19 cellular contexts compared by ENCODE assay signal in the genomic region with DNA sequence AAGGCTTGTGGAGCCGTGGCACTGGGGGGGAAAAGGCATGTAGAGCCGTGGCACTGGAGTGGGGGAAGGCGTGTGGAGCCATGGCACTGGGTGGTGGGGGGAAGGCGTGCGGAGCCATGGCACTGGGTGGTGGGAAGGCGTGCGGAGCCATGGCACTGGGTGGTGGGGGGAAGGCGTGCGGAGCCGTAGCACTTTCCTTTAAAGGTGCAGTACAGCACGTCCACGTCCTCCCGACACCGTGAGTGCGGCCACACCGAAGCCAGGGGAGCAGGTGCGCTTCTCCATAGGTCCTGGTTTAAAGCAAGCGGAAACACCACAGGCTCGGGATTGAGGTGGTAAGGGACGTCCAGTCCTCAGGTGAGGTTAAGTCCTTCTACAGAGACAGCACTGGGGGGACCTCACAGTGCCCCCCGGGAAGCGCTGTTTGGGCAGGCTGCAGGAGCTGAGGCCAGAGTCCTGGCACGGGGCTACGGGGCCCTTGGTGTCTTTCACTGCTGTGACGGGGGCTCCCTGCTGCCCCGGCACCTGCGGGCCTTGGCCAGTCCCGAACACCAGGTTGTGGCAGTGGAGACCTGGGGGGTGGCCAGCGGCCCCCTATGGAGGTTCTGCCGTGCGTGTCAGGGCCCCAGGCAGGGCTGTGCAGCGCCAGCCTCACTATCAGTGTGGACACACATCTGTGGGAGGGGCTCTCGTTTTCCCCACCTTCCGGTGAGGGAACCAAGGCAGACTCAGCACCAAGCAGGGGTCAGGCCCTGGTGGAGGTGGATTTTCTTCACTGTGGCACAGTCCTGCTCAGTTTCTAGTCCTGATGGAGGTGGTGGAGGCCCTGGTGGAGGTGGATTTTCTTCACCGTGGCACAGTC.
DNase-seq lines count a peak whose midpoint lies in the region; ATAC-seq and TF ChIP-seq lines count a peak whose summit lies in the region.
"Had no signal": no experiment of that assay in that cellular context is flagged by ENCODE, and none has a peak within 500 bp of the region (broad histone marks: within the 10 kb centered on the region; RNA-seq: fewer than 3 reads in every experiment).

No MANE protein-coding gene starts in this region.

- no peak for TF ChIP-seq CTCF in coronary artery (IDR thresholded peaks at IDR 0.05)
- no peak for TF ChIP-seq CTCF in type B pancreatic cell (conservative IDR thresholded peaks at IDR 0.05)

- peaks cover 10% of the 10 kb centered on the region for H3K4me1 Mint-ChIP-seq in type B pancreatic cell (ENCODE audit: unreplicated experiment)
- H3K4me1 Mint-ChIP-seq: CD4-positive, CD25-positive, alpha-beta regulatory T cell had no signal

- no peak overlapping the region for H3K4me3 ChIP-seq in coronary artery
- H3K4me3 ChIP-seq: esophagus squamous epithelium, SK-N-MC had no signal

- intact Hi-C loops in Right ventricle myocardium inferior (cut with DNase I) (no loop called here), left cardiac atrium (cut with DNase I) (no loop called here)

- no peak overlapping the region for H3K27ac Mint-ChIP-seq in type B pancreatic cell
- H3K27ac Mint-ChIP-seq: CD4-positive, CD25-positive, alpha-beta regulatory T cell had no signal

- peak; percentile 51 for DNase-seq in Right ventricle myocardium inferior (ENCODE audit: missing footprints)
- DNase-seq in left cardiac atrium: no peak
- peak; percentile 66 for DNase-seq in coronary artery (ENCODE audit: low spot score)
- peak; percentile 88 for DNase-seq in mesenteric fat pad (ENCODE audit: low spot score)
- peak; percentile 62 for DNase-seq in type B pancreatic cell (ENCODE audit: extremely low spot score, unreplicated experiment)
- DNase-seq in NCI-H2171 (lab: John Stamatoyannopoulos, UW): no peak
- DNase-seq: ACHN; activated CD8-positive, alpha-beta memory T cell treated with anti-CD3 and anti-CD28 coated beads for 24 hours; caudate nucleus; CD4-positive, CD25-positive, alpha-beta regulatory T cell; effector CD8-positive, alpha-beta T cell; esophagus squamous epithelium; NCI-H1694; small intestine; stimulated activated CD4-positive, alpha-beta T cell treated with anti-CD3 and anti-CD28 coated beads, Interleukin-4, amount 100 ng/mL, for 1 hour had no signal

- peaks cover 3% of the 10 kb centered on the region for H3K27me3 Mint-ChIP-seq in type B pancreatic cell
- H3K27me3 Mint-ChIP-seq: CD4-positive, CD25-positive, alpha-beta regulatory T cell had no signal

- H3K27ac ChIP-seq in coronary artery: peak overlapping the region; percentile 27 to 94
- H3K27ac ChIP-seq: esophagus squamous epithelium, SK-N-MC had no signal

- no peak overlapping the region for H3K4me3 Mint-ChIP-seq in type B pancreatic cell
- H3K4me3 Mint-ChIP-seq: CD4-positive, CD25-positive, alpha-beta regulatory T cell had no signal

- no peak for ATAC-seq in Right ventricle myocardium inferior
- no peak for ATAC-seq in left cardiac atrium
- ATAC-seq in HG03045 (IDR thresholded peaks at IDR 0.05; ENCODE audit: unreplicated experiment): no peak
- no peak for ATAC-seq in GM18505 (IDR thresholded peaks at IDR 0.05; ENCODE audit: unreplicated experiment)
- ATAC-seq: activated CD4-positive, CD25-positive, alpha-beta regulatory T cell treated with anti-CD3 and anti-CD28 coated beads, Interleukin-2, amount 50 U/mL, for 24 hours had no signal

- TF ChIP-seq POLR2A in GM18505 (IDR thresholded peaks at IDR 0.05; ENCODE audit: borderline replicate concordance, extremely low read depth, insufficient read depth, insufficient read length): no peak

- no peaks in the 10 kb centered on the region for H3K9me3 Mint-ChIP-seq in type B pancreatic cell

- H3K36me3 Mint-ChIP-seq in type B pancreatic cell: no peaks in the 10 kb centered on the region
- H3K36me3 Mint-ChIP-seq: CD4-positive, CD25-positive, alpha-beta regulatory T cell had no signal

Comparison
In these comparisons a context has a peak if more than half of its experiments do, and no peak if none do; other contexts are left out.
1. DNase-seq: peak in Right ventricle myocardium inferior (single experiment), coronary artery (single experiment), mesenteric fat pad (single experiment) and type B pancreatic cell (single experiment); none in left cardiac atrium (single experiment) and NCI-H2171 (single experiment).